Comparison of ENCODE assay signal across 24 cellular contexts in genomic region chr5:110544603-110545002, GRCh38.
"Had no signal": no experiment of that assay in that cellular context is flagged by ENCODE, and none has a peak within 500 bp of the region (broad histone marks: within the 10 kb centered on the region; RNA-seq: fewer than 3 reads in every experiment).

No MANE protein-coding gene starts in this region.

- H3K27me3 ChIP-seq: cardiac muscle cell had no signal

- H3K36me3 ChIP-seq: cardiac muscle cell had no signal

- H3K27ac ChIP-seq: cardiac muscle cell, KMS-11, SK-N-MC had no signal

- H3K4me3 ChIP-seq: cardiac muscle cell, SK-N-MC had no signal

- DNase-seq: activated B cell treated with CpG ODN at 0.5 μM for 24 hours; activated CD4-positive, alpha-beta T cell treated with anti-CD3 and anti-CD28 coated beads for 1 hour; activated CD4-positive, alpha-beta T cell treated with anti-CD3 and anti-CD28 coated beads, Interleukin-2, amount 10 ng/mL, durations not matched to agents 24 days and 14 days; activated CD4-positive, alpha-beta T cell treated with anti-CD3 and anti-CD28 coated beads, Interleukin-2, amount 50 U/mL, for 48 hours; activated CD8-positive, alpha-beta memory T cell treated with anti-CD3 and anti-CD28 coated beads, Interleukin-2, amount 10 ng/mL, durations not matched to agents 7 days and 5 days; activated effector memory CD4-positive, alpha-beta T cell treated with Interleukin-2 at 50 U/mL for 16 hours; activated naive CD4-positive, alpha-beta T cell; activated T-cell treated with anti-CD3 and anti-CD28 coated beads, Interleukin-2, amount 50 U/mL, for 24 hours; amniotic stem cell; MM.1S; NCI-H1105 treated with DMSO at 0.1 percent for 48 hours; NCI-H146; NCI-H187 treated with DMSO at 0.1 percent for 48 hours; NCI-H2081 treated with DMSO at 0.1 percent for 48 hours; NCI-H446; T-cell; T-helper 2 cell; T1000 had no signal

- H3K9ac ChIP-seq: KMS-11 had no signal

- ATAC-seq: activated CD8-positive, alpha-beta memory T cell treated with anti-CD3 and anti-CD28 coated beads, Interleukin-2, amount 10 ng/mL, durations not matched to agents 7 days and 5 days; T-cell had no signal

- FAIRE-seq: astrocyte, RCC 7860, TTC549 had no signal
